ENCODE assay signal across 8 cellular contexts in genomic region chr19:35135389-35135909, GRCh38. TPM values are rescaled to one million over a fixed set of nuclear protein-coding genes. Genes with fewer than 3 reads are reported as not detected.
A peak's percentile ranks its signal among the peaks of the same experiment; 100 is the strongest.
DNase-seq lines count a peak whose midpoint lies in the region; ATAC-seq and TF ChIP-seq lines count a peak whose summit lies in the region.

No MANE protein-coding gene starts in this region.

- H3K27ac Mint-ChIP-seq in activated naive CD8-positive, alpha-beta T cell treated with anti-CD3 and anti-CD28 coated beads, Interleukin-2, amount 10 ng/mL, durations not matched to agents 7 days and 5 days, result no peak overlapping the region

- no peaks in the 10 kb centered on the region for H3K9me3 Mint-ChIP-seq in activated naive CD8-positive, alpha-beta T cell treated with anti-CD3 and anti-CD28 coated beads, Interleukin-2, amount 10 ng/mL, durations not matched to agents 7 days and 5 days

- peaks cover 4% of the 10 kb centered on the region for H3K4me1 Mint-ChIP-seq in activated naive CD8-positive, alpha-beta T cell treated with anti-CD3 and anti-CD28 coated beads, Interleukin-2, amount 10 ng/mL, durations not matched to agents 7 days and 5 days

- H3K27me3 Mint-ChIP-seq in activated naive CD8-positive, alpha-beta T cell treated with anti-CD3 and anti-CD28 coated beads, Interleukin-2, amount 10 ng/mL, durations not matched to agents 7 days and 5 days, result peaks cover 2% of the 10 kb centered on the region

- peak; percentile 81 for TF ChIP-seq RAD21 in Ishikawa (IDR thresholded peaks at IDR 0.05; ENCODE audit: low read depth)

- no peak for TF ChIP-seq EP300 in Ishikawa (IDR thresholded peaks at IDR 0.05; ENCODE audit: borderline replicate concordance)

- peak; percentile 19 for DNase-seq in DMS53 treated with DMSO at 0.1 percent for 48 hours (lab: John Stamatoyannopoulos, UW; ENCODE audit: unreplicated experiment)
- peak; percentile 56 for DNase-seq in SK-N-DZ (ENCODE audit: low spot score)
- peak; percentile 77 for DNase-seq in activated naive CD8-positive, alpha-beta T cell treated with anti-CD3 and anti-CD28 coated beads, Interleukin-2, amount 10 ng/mL, durations not matched to agents 7 days and 5 days
- peak; percentile 90 for DNase-seq in cardiac septum (ENCODE audit: low spot score)
- DNase-seq in pons (ENCODE audit: low spot score), result peak; percentile 81

- intact Hi-C loops in cardiac septum (cut with DNase I), result loop anchor here (1.0 to 2.0 kb wide), 2 partner anchors 21 to 69 kb away; no protein-coding TSS in a partner anchor

- H3K4me3 Mint-ChIP-seq in activated naive CD8-positive, alpha-beta T cell treated with anti-CD3 and anti-CD28 coated beads, Interleukin-2, amount 10 ng/mL, durations not matched to agents 7 days and 5 days, result no peak overlapping the region

- no peaks in the 10 kb centered on the region for H3K36me3 Mint-ChIP-seq in activated naive CD8-positive, alpha-beta T cell treated with anti-CD3 and anti-CD28 coated beads, Interleukin-2, amount 10 ng/mL, durations not matched to agents 7 days and 5 days

- peak; percentile 80 for ATAC-seq in activated naive CD8-positive, alpha-beta T cell treated with anti-CD3 and anti-CD28 coated beads, Interleukin-2, amount 10 ng/mL, durations not matched to agents 7 days and 5 days (ENCODE audit: low read depth)
- ATAC-seq in HG02852 (IDR thresholded peaks at IDR 0.05; ENCODE audit: unreplicated experiment) (no peak), GM19452 (IDR thresholded peaks at IDR 0.05; ENCODE audit: unreplicated experiment) (no peak)

- POLR2A ChIA-PET in activated naive CD8-positive, alpha-beta T cell treated with anti-CD3 and anti-CD28 coated beads, Interleukin-2, amount 10 ng/mL, durations not matched to agents 7 days and 5 days (lab: Charles Lee), result no interaction called here

TF ChIP-seq in Ishikawa, 13 proteins besides CTCF, POLR2A, EP300 and RAD21:
- 0 out of 2 replicates have a peak, but pooled peaks have one; percentile 36 for TF ChIP-seq ZBTB7A (IDR thresholded peaks at IDR 0.05; ENCODE audit: low read depth)
- TF ChIP-seq CEBPB (IDR thresholded peaks at IDR 0.05), result no peak

RNA-seq across cellular contexts. Expression of gene LGI4, which starts 0.6 kb away (rescaled TPM):
- not detected in 2 replicates for polyA plus RNA-seq in SK-N-DZ (2014; cell fraction: cytosol; rRNA removed)
- polyA plus RNA-seq in SK-N-DZ (2014; cell fraction: nucleus; rRNA removed), result not detected in 2 replicates
- under 1 TPM; 0.28 to 0.44 TPM for total RNA-seq in activated naive CD8-positive, alpha-beta T cell treated with anti-CD3 and anti-CD28 coated beads, Interleukin-2, amount 10 ng/mL, durations not matched to agents 7 days and 5 days
- total RNA-seq in cardiac septum, result 8.1 TPM

RNA-seq across cellular contexts. Expression of gene FXYD1, which starts 3.2 kb away (rescaled TPM):
- polyA plus RNA-seq in SK-N-DZ (2014; cell fraction: cytosol; rRNA removed), result not detected in 2 replicates
- not detected in 2 replicates for polyA plus RNA-seq in SK-N-DZ (2014; cell fraction: nucleus; rRNA removed)
- total RNA-seq in activated naive CD8-positive, alpha-beta T cell treated with anti-CD3 and anti-CD28 coated beads, Interleukin-2, amount 10 ng/mL, durations not matched to agents 7 days and 5 days, result not detected
- total RNA-seq in cardiac septum, result 613 TPM

RNA-seq across cellular contexts. Expression of gene FXYD7, which starts 7.6 kb away (rescaled TPM):
- polyA plus RNA-seq in SK-N-DZ (2014; cell fraction: cytosol; rRNA removed), result not detected in 2 replicates
- polyA plus RNA-seq in SK-N-DZ (2014; cell fraction: nucleus; rRNA removed), result not detected in 2 replicates
- 1 to 10 TPM; 5.3 to 6.5 TPM for total RNA-seq in activated naive CD8-positive, alpha-beta T cell treated with anti-CD3 and anti-CD28 coated beads, Interleukin-2, amount 10 ng/mL, durations not matched to agents 7 days and 5 days
- not detected for total RNA-seq in cardiac septum

RNA-seq across cellular contexts. Expression of gene FXYD5, which starts 19.1 kb away (rescaled TPM):
- not detected in 2 replicates for polyA plus RNA-seq in SK-N-DZ (2014; cell fraction: cytosol; rRNA removed)
- not detected in 2 replicates for polyA plus RNA-seq in SK-N-DZ (2014; cell fraction: nucleus; rRNA removed)
- 100 to 1,000 TPM; 353 to 360 TPM for total RNA-seq in activated naive CD8-positive, alpha-beta T cell treated with anti-CD3 and anti-CD28 coated beads, Interleukin-2, amount 10 ng/mL, durations not matched to agents 7 days and 5 days
- 19.0 TPM for total RNA-seq in cardiac septum

RNA-seq across cellular contexts. Expression of gene FXYD3, which starts 19.8 kb away (rescaled TPM):
- not detected in 2 replicates for polyA plus RNA-seq in SK-N-DZ (2014; cell fraction: cytosol; rRNA removed)
- not detected in 2 replicates for polyA plus RNA-seq in SK-N-DZ (2014; cell fraction: nucleus; rRNA removed)
- not detected for total RNA-seq in activated naive CD8-positive, alpha-beta T cell treated with anti-CD3 and anti-CD28 coated beads, Interleukin-2, amount 10 ng/mL, durations not matched to agents 7 days and 5 days
- not detected for total RNA-seq in cardiac septum

Comparison
In these comparisons a context has a peak if more than half of its experiments do, and no peak if none do; other contexts are left out.
1. DNase-seq: peak in every context shown above with its lines; median percentile 90 in cardiac septum; 81 in pons; 77 in activated naive CD8-positive, alpha-beta T cell treated with anti-CD3 and anti-CD28 coated beads, Interleukin-2, amount 10 ng/mL, durations not matched to agents 7 days and 5 days; 56 in SK-N-DZ; 19 in DMS53 treated with DMSO at 0.1 percent for 48 hours.
2. RNA of gene FXYD1, which starts 3.2 kb away (total RNA-seq): 613 TPM in cardiac septum (single experiment); not detected in activated naive CD8-positive, alpha-beta T cell treated with anti-CD3 and anti-CD28 coated beads, Interleukin-2, amount 10 ng/mL, durations not matched to agents 7 days and 5 days; every median in the first group is over 100 times any median in the second.